ENCODE assay signal across 8 cellular contexts in genomic region chr20:43514062-43514971, GRCh38. TPM values are rescaled to one million over a fixed set of nuclear protein-coding genes. Genes with fewer than 3 reads are reported as not detected.
DNase-seq lines count a peak whose midpoint lies in the region; ATAC-seq and TF ChIP-seq lines count a peak whose summit lies in the region.

No MANE protein-coding gene starts in this region.

- H3K9me3 Mint-ChIP-seq in endothelial cell (ENCODE audit: unreplicated experiment) (no peaks in the 10 kb centered on the region), mesothelial cell of epicardium (no peaks in the 10 kb centered on the region)

- H3K27me3 Mint-ChIP-seq in endothelial cell (ENCODE audit: unreplicated experiment), result peaks cover 10% of the 10 kb centered on the region
- peaks cover 3% of the 10 kb centered on the region for H3K27me3 Mint-ChIP-seq in mesothelial cell of epicardium (ENCODE audit: low read depth)

- ATAC-seq in GM19397 (IDR thresholded peaks at IDR 0.05; ENCODE audit: unreplicated experiment) (peak; percentile 83), HG03565 (IDR thresholded peaks at IDR 0.05; ENCODE audit: unreplicated experiment) (peak; percentile 76)

- no peaks in the 10 kb centered on the region for H3K4me1 Mint-ChIP-seq in endothelial cell (ENCODE audit: unreplicated experiment)
- H3K4me1 Mint-ChIP-seq in mesothelial cell of epicardium, result peaks cover 6% of the 10 kb centered on the region

- TF ChIP-seq CTCF in endothelial cell (IDR thresholded peaks at IDR 0.05; ENCODE audit: unreplicated experiment) (no peak), mesothelial cell of epicardium (IDR thresholded peaks at IDR 0.05; ENCODE audit: unreplicated experiment) (no peak)

- H3K36me3 Mint-ChIP-seq in endothelial cell (ENCODE audit: low read depth, unreplicated experiment), result peaks cover 15% of the 10 kb centered on the region
- H3K36me3 Mint-ChIP-seq in mesothelial cell of epicardium, result no peaks in the 10 kb centered on the region

- no peak overlapping the region for H3K27ac Mint-ChIP-seq in endothelial cell (ENCODE audit: unreplicated experiment)
- H3K27ac Mint-ChIP-seq in mesothelial cell of epicardium, result peak overlapping the region; percentile 83

- H3K4me3 Mint-ChIP-seq in endothelial cell (ENCODE audit: unreplicated experiment), result peak overlapping the region; percentile 91
- peak overlapping the region; percentile 92 for H3K4me3 Mint-ChIP-seq in mesothelial cell of epicardium

- DNase-seq in CD1c-positive myeloid dendritic cell (ENCODE audit: extremely low spot score) (peak; percentile 97), endothelial cell (ENCODE audit: low spot score) (peak; percentile 91), mesothelial cell of epicardium (ENCODE audit: low spot score in 2 of 2, unreplicated experiment in 2 of 2) (peak; percentile 94 to 97)
- peak; percentile 92 for DNase-seq in NK-92 treated with Interleukin-12 subunit alpha and Interleukin-12 subunit beta, amount 100 ng/mL, for 24 hours (lab: John Stamatoyannopoulos, UW)
- DNase-seq in activated CD8-positive, alpha-beta memory T cell treated with anti-CD3 and anti-CD28 coated beads, Interleukin-2, amount 50 U/mL, for 24 hours (ENCODE audit: extremely low read depth), result peak; percentile 70
- DNase-seq in stimulated activated CD8-positive, alpha-beta memory T cell treated with anti-CD3 and anti-CD28 coated beads, Interleukin-15, amount 100 ng/mL, for 24 hours (ENCODE audit: low read depth), result peak; percentile 46

RNA-seq across cellular contexts. Expression of gene L3MBTL1, which starts 6.8 kb away (rescaled TPM):
- total RNA-seq in endothelial cell (ENCODE audit: unreplicated experiment), result 19.8 TPM
- total RNA-seq in mesothelial cell of epicardium, result 44.3 to 46.7 TPM (median 45.8 TPM) in 3 replicates

RNA-seq across cellular contexts. Expression of gene SGK2, which starts 44.5 kb away (rescaled TPM):
- total RNA-seq in endothelial cell (ENCODE audit: unreplicated experiment) (0.85 TPM), mesothelial cell of epicardium (7.3 to 10.5 TPM (median 9.9 TPM) in 3 replicates)

RNA-seq across cellular contexts. Expression of gene SRSF6, which starts 56.6 kb away (rescaled TPM):
- total RNA-seq in endothelial cell (ENCODE audit: unreplicated experiment) (157 TPM), mesothelial cell of epicardium (298 to 316 TPM (median 309 TPM) in 3 replicates)

Comparison
In these comparisons a context has a peak if more than half of its experiments do, and no peak if none do; other contexts are left out.
1. Peak in every context shown above with its lines: DNase-seq and ATAC-seq.
2. DNase-seq: peak in every context shown above with its lines; median percentile 97 in CD1c-positive myeloid dendritic cell; 96 in mesothelial cell of epicardium; 92 in NK-92 treated with Interleukin-12 subunit alpha and Interleukin-12 subunit beta, amount 100 ng/mL, for 24 hours; 91 in endothelial cell; 70 in activated CD8-positive, alpha-beta memory T cell treated with anti-CD3 and anti-CD28 coated beads, Interleukin-2, amount 50 U/mL, for 24 hours; 46 in stimulated activated CD8-positive, alpha-beta memory T cell treated with anti-CD3 and anti-CD28 coated beads, Interleukin-15, amount 100 ng/mL, for 24 hours.